In genomic region chr6:33425668-33426577, GRCh38 we compare ENCODE assay signal across 1 cellular context.
TF ChIP-seq lines count a peak whose summit lies in the region.

No MANE protein-coding gene starts in this region.

TF ChIP-seq in K562, 482 proteins besides CTCF, POLR2A, EP300 and RAD21 (continued from another document and continues in another):
- TF ChIP-seq NCOA6 (IDR thresholded peaks at IDR 0.05) (no peak), ZNF79 (CRISPR knock-in tag; IDR thresholded peaks at IDR 0.05; ENCODE audit: low read depth) (no peak), RCOR1 (IDR thresholded peaks at IDR 0.05; ENCODE audit: borderline replicate concordance in 1 of 2, low read depth in 2 of 2, low read length in 2 of 2) (peak in 1 of 2 experiments; percentile 53; a peak in 1 of 4 replicates), SRF (CRISPR knock-in tag; IDR thresholded peaks at IDR 0.05) (no peak; a peak in 1 of 4 replicates), ZBTB11 (CRISPR knock-in tag; IDR thresholded peaks at IDR 0.05) (peak in 1 of 3 experiments; percentile 83; a peak in 2 of 6 replicates), ZEB2 (IDR thresholded peaks at IDR 0.05) (no peak), DPF2 (IDR thresholded peaks at IDR 0.05) (no peak), RBM14 (IDR thresholded peaks at IDR 0.05; ENCODE audit: borderline replicate concordance, insufficient read depth, low read depth, low read length) (no peak), BDP1 (IDR thresholded peaks at IDR 0.05; ENCODE audit: insufficient read depth, insufficient read length) (no peak), ARHGAP35 (IDR thresholded peaks at IDR 0.05; ENCODE audit: partially characterized antibody) (no peak), GTF2E2 (tag; IDR thresholded peaks at IDR 0.05) (0 out of 2 replicates have a peak, but pooled peaks have one; percentile 65), ZBTB40 (IDR thresholded peaks at IDR 0.05) (no peak), ZBTB40 (CRISPR knock-in tag; IDR thresholded peaks at IDR 0.05) (no peak), TAF1 (IDR thresholded peaks at IDR 0.05; ENCODE audit: control insufficient read depth, extremely low read depth, insufficient read depth, low read length, severe bottlenecking) (peak; percentile 60), ZNF280B (CRISPR knock-in tag; IDR thresholded peaks at IDR 0.05) (no peak), UBTF (IDR thresholded peaks at IDR 0.05; ENCODE audit: borderline replicate concordance in 1 of 2, low read depth in 2 of 2, low read length in 2 of 2) (no peak), POLR3G (IDR thresholded peaks at IDR 0.05; ENCODE audit: extremely low read depth, insufficient read length, insufficient replicate concordance) (no peak), RNF2 (IDR thresholded peaks at IDR 0.05) (0 out of 2 replicates have a peak, but pooled peaks have one; percentile 61), BRD9 (IDR thresholded peaks at IDR 0.05; ENCODE audit: low read depth, partially characterized antibody) (peak; percentile 15), PML (IDR thresholded peaks at IDR 0.05; ENCODE audit: low read length) (0 out of 2 replicates have a peak, but pooled peaks have one; percentile 6), ELF1 (tag; IDR thresholded peaks at IDR 0.05) (peak; percentile 79), ARID2 (IDR thresholded peaks at IDR 0.05) (no peak), ZNF134 (CRISPR knock-in tag; conservative IDR thresholded peaks at IDR 0.05) (no peak), SAFB2 (IDR thresholded peaks at IDR 0.05; ENCODE audit: borderline replicate concordance, low read depth, low read length, severe bottlenecking) (no peak), ZNF24 (IDR thresholded peaks at IDR 0.05) (no peak), ZNF398 (CRISPR knock-in tag; IDR thresholded peaks at IDR 0.05) (no peak), ETV6 (IDR thresholded peaks at IDR 0.05; ENCODE audit: borderline replicate concordance in 1 of 2, low read depth in 2 of 2, low read length in 1 of 2) (no peak), ETV6 (CRISPR knock-in tag; IDR thresholded peaks at IDR 0.05; ENCODE audit: borderline replicate concordance) (peak; percentile 86; the same call in 1 of the 2 replicates), NRF1 (conservative IDR thresholded peaks at IDR 0.05 in 1 of 2, IDR thresholded peaks at IDR 0.05 in 1 of 2) (peak in 1 of 2 experiments; percentile 44; a peak in 1 of 4 replicates), NBN (IDR thresholded peaks at IDR 0.05; ENCODE audit: low read depth) (no peak; the same call in 1 of the 2 replicates), SMARCA4 (IDR thresholded peaks at IDR 0.05) (no peak), GATA2 (CRISPR knock-in tag; IDR thresholded peaks at IDR 0.05) (no peak), LCOR (CRISPR knock-in tag; IDR thresholded peaks at IDR 0.05) (0 out of 2 replicates have a peak, but pooled peaks have one; percentile 60), SUPT5H (IDR thresholded peaks at IDR 0.05) (no peak), IRF9 (tag; IDR thresholded peaks at IDR 0.05) (no peak), PCBP2 (IDR thresholded peaks at IDR 0.05; ENCODE audit: low read depth, low read length, poor library complexity, severe bottlenecking) (no peak), PATZ1 (CRISPR knock-in tag; IDR thresholded peaks at IDR 0.05; ENCODE audit: borderline replicate concordance) (no peak)
